In the genomic region with DNA sequence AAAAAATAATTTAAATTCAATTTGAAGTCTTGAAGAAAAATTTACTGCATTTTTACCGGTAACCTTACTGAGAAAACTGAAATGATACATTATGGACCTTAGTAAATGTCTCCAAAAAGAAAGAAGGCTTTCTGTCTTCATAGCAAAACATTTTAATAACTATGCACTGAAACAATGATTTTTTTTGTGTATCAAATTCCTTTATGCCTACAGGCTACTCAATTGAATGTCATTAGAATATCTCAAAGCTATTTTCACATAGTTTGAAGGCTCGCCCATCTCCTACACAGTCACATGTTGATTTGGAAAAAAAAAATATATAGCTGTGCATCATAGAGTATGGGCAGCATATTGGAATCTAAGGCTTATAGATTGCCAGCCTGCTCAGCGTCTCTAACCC, we compare ENCODE assay signal across 21 cellular contexts. TPM values are rescaled to one million over a fixed set of nuclear protein-coding genes. Genes with fewer than 3 reads are reported as not detected.
"Had no signal": no experiment of that assay in that cellular context is flagged by ENCODE, and none has a peak within 500 bp of the region (broad histone marks: within the 10 kb centered on the region; RNA-seq: fewer than 3 reads in every experiment).

No MANE protein-coding gene starts in this region.

- DNase-seq: Karpas-422, KBM-7, MM.1S, NCI-H1092 treated with DMSO at 0.1 percent for 48 hours, NCI-H1436, NCI-H187, NCI-H2029, NCI-H2081 treated with DMSO at 0.1 percent for 48 hours, NCI-H2171, NCI-H226, NCI-H446, NCI-H510A, NCI-H524 treated with DMSO at 0.1 percent for 48 hours, NCI-H69, NCI-H774, SHP77 had no signal

- H3K27ac ChIP-seq: RWPE1 had no signal

- ATAC-seq: Panc1, SK-N-SH treated with all-trans-retinoic acid at 6 μM for 48 hours had no signal

RNA-seq across cellular contexts. Expression of a gene that starts 12.0 kb away (rescaled TPM):
- total RNA-seq: HT-29, M059J had no signal
